ENCODE assay signal across 9 cellular contexts in the genomic region with DNA sequence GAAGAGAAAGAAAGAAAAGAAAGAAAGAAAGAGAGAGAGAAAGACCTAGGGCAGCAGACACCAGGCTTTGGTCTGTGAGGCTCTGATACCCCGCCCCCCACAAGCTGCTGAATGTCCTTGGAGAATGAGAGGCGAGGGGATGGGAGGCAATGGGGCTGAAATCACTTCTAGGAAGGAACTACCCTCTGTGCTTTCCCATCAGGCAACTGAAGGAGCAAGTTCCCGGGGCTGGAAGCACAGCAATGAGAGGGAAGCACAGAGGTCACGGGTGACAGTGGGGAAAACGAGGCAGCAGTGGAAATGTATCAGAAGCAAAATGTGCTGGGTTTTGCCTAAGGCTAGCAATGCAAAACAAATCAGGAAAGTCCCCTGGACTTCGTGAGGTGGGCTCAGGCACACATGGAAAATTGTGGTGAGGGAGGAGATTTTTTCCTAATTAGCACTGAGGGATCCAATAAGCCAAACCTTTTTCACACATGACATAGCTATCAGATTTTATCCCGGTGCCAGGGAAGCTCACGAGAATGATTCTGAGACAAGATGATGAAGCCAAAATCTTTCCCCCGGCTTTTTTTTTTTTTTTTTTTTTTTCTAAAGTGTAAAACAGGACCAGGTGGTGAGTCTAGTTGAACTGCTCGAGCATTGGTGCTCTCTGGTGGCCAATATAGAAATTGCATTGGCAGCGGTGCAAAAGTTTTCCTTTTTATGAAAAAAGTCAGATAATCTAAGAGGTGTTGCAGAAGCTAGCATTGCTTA. TPM values are rescaled to one million over a fixed set of nuclear protein-coding genes. Genes with fewer than 3 reads are reported as not detected.
A peak's percentile ranks its signal among the peaks of the same experiment; 100 is the strongest.
DNase-seq lines count a peak whose midpoint lies in the region; ATAC-seq, FAIRE-seq and TF ChIP-seq lines count a peak whose summit lies in the region.
"Had no signal": no experiment of that assay in that cellular context is flagged by ENCODE, and none has a peak within 500 bp of the region (broad histone marks: within the 10 kb centered on the region; RNA-seq: fewer than 3 reads in every experiment).

No MANE protein-coding gene starts in this region.

- 25 to 28% methylated on average over 11 of the region's 11 CpGs for WGBS in testis, 2 donors

- H3K27ac Mint-ChIP-seq in activated T-helper 17 cell treated with anti-CD3 and anti-CD28 coated beads, Interleukin-2, amount 50 U/mL, for 72 hours: peak overlapping the region; percentile 71

- H3K27me3 ChIP-seq in Peyer's patch: no peaks in the 10 kb centered on the region
- no peaks in the 10 kb centered on the region for H3K27me3 ChIP-seq in testis

- H3K4me3 ChIP-seq in Peyer's patch (no peak overlapping the region), fibroblast of villous mesenchyme (ENCODE audit: low read depth, low read length) (no peak overlapping the region), testis (no peak overlapping the region)

- no peaks in the 10 kb centered on the region for H3K27me3 Mint-ChIP-seq in activated T-helper 17 cell treated with anti-CD3 and anti-CD28 coated beads, Interleukin-2, amount 50 U/mL, for 72 hours

- peak; percentile 46 for DNase-seq in COR-L47 (lab: John Stamatoyannopoulos, UW)
- peak; percentile 92 for DNase-seq in HTR-8/SVneo (ENCODE audit: insufficient read length, low spot score)
- peak in 2 of 3 donors; percentile 61 to 84 for DNase-seq in Peyer's patch
- peak; percentile 79 for DNase-seq in fibroblast of villous mesenchyme (ENCODE audit: low read depth)
- DNase-seq in nucleus accumbens (lab: John Stamatoyannopoulos, UW): peak in 35 of 56 donors; percentile 1 to 76 (median 25)
- DNase-seq in testis: peak; percentile 74

- no peak for TF ChIP-seq POLR2A in Peyer's patch (IDR thresholded peaks at IDR 0.05)
- TF ChIP-seq POLR2A in testis (IDR thresholded peaks at IDR 0.05): no peak

- H3K36me3 ChIP-seq in Peyer's patch (no peaks in the 10 kb centered on the region), testis (ENCODE audit: low read depth, missing control alignments) (no peaks in the 10 kb centered on the region)

- intact Hi-C loops in testis (cut with DNase I; ENCODE audit: low total_unique reads): loop anchor here (2.0 kb wide), 1 partner anchor 246 kb away; no protein-coding TSS in a partner anchor

- no peaks in the 10 kb centered on the region for H3K36me3 Mint-ChIP-seq in activated T-helper 17 cell treated with anti-CD3 and anti-CD28 coated beads, Interleukin-2, amount 50 U/mL, for 72 hours (ENCODE audit: low read depth)

- H3K4me1 ChIP-seq in Peyer's patch: no peaks in the 10 kb centered on the region
- H3K4me1 ChIP-seq in testis: no peaks in the 10 kb centered on the region

- peak; percentile 40 for ATAC-seq in activated T-helper 17 cell treated with anti-CD3 and anti-CD28 coated beads, Interleukin-2, amount 50 U/mL, for 72 hours (replicated peaks)
- no peak for ATAC-seq in HG03457 (IDR thresholded peaks at IDR 0.05; ENCODE audit: unreplicated experiment)

- H3K4me1 Mint-ChIP-seq in activated T-helper 17 cell treated with anti-CD3 and anti-CD28 coated beads, Interleukin-2, amount 50 U/mL, for 72 hours: peaks cover 9% of the 10 kb centered on the region

- H3K4me3 Mint-ChIP-seq in activated T-helper 17 cell treated with anti-CD3 and anti-CD28 coated beads, Interleukin-2, amount 50 U/mL, for 72 hours: peak overlapping the region; percentile 48

- H3K9me3 Mint-ChIP-seq in activated T-helper 17 cell treated with anti-CD3 and anti-CD28 coated beads, Interleukin-2, amount 50 U/mL, for 72 hours: no peaks in the 10 kb centered on the region

- FAIRE-seq in HTR-8/SVneo (lab: Jason Lieb, UNC): peak; percentile 16
- FAIRE-seq: TTC549 had no signal

- H3K9me3 ChIP-seq in Peyer's patch (no peaks in the 10 kb centered on the region), testis (no peaks in the 10 kb centered on the region)

- TF ChIP-seq CTCF in Peyer's patch (IDR thresholded peaks at IDR 0.05) (peak; percentile 78 to 96 (median 85)), fibroblast of villous mesenchyme (IDR thresholded peaks at IDR 0.05; ENCODE audit: insufficient read depth, low read depth, low read length) (peak; percentile 82), testis (IDR thresholded peaks at IDR 0.05) (peak; percentile 77 to 91 (median 90))

- no peak overlapping the region for H3K27ac ChIP-seq in Peyer's patch
- no peak overlapping the region for H3K27ac ChIP-seq in testis

RNA-seq across cellular contexts. Expression of a gene that starts 16.8 kb away (rescaled TPM):
- total RNA-seq in Peyer's patch (100 to 1,000 TPM in 1 of 4 donors, 10 to 100 TPM in 3; 38.0 to 170 (median 43.4) TPM), fibroblast of villous mesenchyme (41.9 and 47.5 TPM in 2 replicates), testis (10 to 100 TPM; 52.6 to 57.0 TPM)
- total RNA-seq in activated T-helper 17 cell treated with anti-CD3 and anti-CD28 coated beads, Interleukin-2, amount 50 U/mL, for 72 hours: 10 to 100 TPM; 22.9 to 32.0 TPM
- polyA plus RNA-seq in testis (ENCODE audit: insufficient read depth, low read depth, low replicate concordance): 47.8 TPM

Comparison
In these comparisons a context has a peak if more than half of its experiments do, and no peak if none do; other contexts are left out.
1. DNase-seq: peak in every context shown above with its lines; median percentile 92 in HTR-8/SVneo; 79 in fibroblast of villous mesenchyme; 74 in testis; 72 in Peyer's patch; 46 in COR-L47; 25 in nucleus accumbens.